24 cellular contexts compared by ENCODE assay signal in genomic region chr1:212323065-212323464, GRCh38.
"Had no signal": no experiment of that assay in that cellular context is flagged by ENCODE, and none has a peak within 500 bp of the region (broad histone marks: within the 10 kb centered on the region; RNA-seq: fewer than 3 reads in every experiment).

No MANE protein-coding gene starts in this region.

- FAIRE-seq: endometrium had no signal

- H3K4me3 Mint-ChIP-seq: activated naive CD8-positive, alpha-beta T cell treated with anti-CD3 and anti-CD28 coated beads, Interleukin-2, amount 10 ng/mL, durations not matched to agents 7 days and 5 days; activated T-helper 1 cell treated with anti-CD3 and anti-CD28 coated beads, Interleukin-12 subunit alpha, Interleukin-12 subunit beta, Interleukin-2, Interleukin-4 antibody, amounts not matched to agents 30 ng/mL and 10 ng/mL and 1 ng/mL, durations not matched to agents 14 hours and 24 hours and 36 hours; neural crest cell; T-helper 1 cell treated with Interleukin-12 subunit alpha and Interleukin-12 subunit beta and Interleukin-4 antibody, amounts not matched to agents 30 μg/mL and 1 μg/mL, for 36 hours had no signal

- H3K9me3 Mint-ChIP-seq: activated naive CD8-positive, alpha-beta T cell treated with anti-CD3 and anti-CD28 coated beads, Interleukin-2, amount 10 ng/mL, durations not matched to agents 7 days and 5 days; activated T-helper 1 cell treated with anti-CD3 and anti-CD28 coated beads, Interleukin-12 subunit alpha, Interleukin-12 subunit beta, Interleukin-2, Interleukin-4 antibody, amounts not matched to agents 30 ng/mL and 10 ng/mL and 1 ng/mL, durations not matched to agents 14 hours and 24 hours and 36 hours; T-helper 1 cell treated with Interleukin-12 subunit alpha and Interleukin-12 subunit beta and Interleukin-4 antibody, amounts not matched to agents 30 μg/mL and 1 μg/mL, for 36 hours had no signal

- ATAC-seq: heart left ventricle, left cardiac atrium, upper lobe of right lung had no signal

- H3K4me1 Mint-ChIP-seq: neural crest cell had no signal

- H3K27ac Mint-ChIP-seq: activated naive CD8-positive, alpha-beta T cell treated with anti-CD3 and anti-CD28 coated beads, Interleukin-2, amount 10 ng/mL, durations not matched to agents 7 days and 5 days; activated T-helper 1 cell treated with anti-CD3 and anti-CD28 coated beads, Interleukin-12 subunit alpha, Interleukin-12 subunit beta, Interleukin-2, Interleukin-4 antibody, amounts not matched to agents 30 ng/mL and 10 ng/mL and 1 ng/mL, durations not matched to agents 14 hours and 24 hours and 36 hours; T-helper 1 cell treated with Interleukin-12 subunit alpha and Interleukin-12 subunit beta and Interleukin-4 antibody, amounts not matched to agents 30 μg/mL and 1 μg/mL, for 36 hours had no signal

- DNase-seq: activated CD4-positive, alpha-beta T cell treated with anti-CD3 and anti-CD28 coated beads for 4 hours; activated CD4-positive, alpha-beta T cell treated with anti-CD3 and anti-CD28 coated beads, Interleukin-2, amount 50 U/mL, for 48 hours; activated CD4-positive, CD25-positive, alpha-beta regulatory T cell; activated gamma-delta T cell treated with Interleukin-2 at 50 U/mL for 16 hours; activated naive CD8-positive, alpha-beta T cell treated with anti-CD3 and anti-CD28 coated beads, Interleukin-2, amount 10 ng/mL, durations not matched to agents 7 days and 5 days; cortex of kidney; heart left ventricle; islet precursor cell; left cardiac atrium; midbrain; posterior cingulate gyrus; retina; sigmoid colon; stimulated activated CD4-positive, alpha-beta T cell treated with anti-CD3 and anti-CD28 coated beads, Interleukin-15, amount 100 ng/mL, for 24 hours; stimulated activated CD8-positive, alpha-beta memory T cell treated with anti-CD3 and anti-CD28 coated beads, Interleukin-4, amount 100 ng/mL, for 48 hours; stimulated activated naive CD4-positive, alpha-beta T cell treated with Interleukin-2 at 50 U/mL for 16 hours; substantia nigra; T1000; thyroid gland; upper lobe of right lung had no signal

- H3K27me3 Mint-ChIP-seq: activated naive CD8-positive, alpha-beta T cell treated with anti-CD3 and anti-CD28 coated beads, Interleukin-2, amount 10 ng/mL, durations not matched to agents 7 days and 5 days had no signal
